In genomic region chr2:218444692-218445357, GRCh38 we compare ENCODE assay signal across 1 cellular context.
TF ChIP-seq lines count a peak whose summit lies in the region.

No MANE protein-coding gene starts in this region.

TF ChIP-seq in HepG2, 621 proteins besides CTCF, POLR2A, EP300 and RAD21 (continued from another document and continues in another):
- TF ChIP-seq NR2F1 (CRISPR knock-in tag; IDR thresholded peaks at IDR 0.05) (peak; percentile 67 to 70; a peak in 2 of 4 replicates), AGO2 (optimal IDR thresholded peaks at IDR 0.05; ENCODE audit: low read depth, low read length) (no peak), DNMT1 (CRISPR knock-in tag; IDR thresholded peaks at IDR 0.05) (no peak), ZSCAN30 (CRISPR knock-in tag; IDR thresholded peaks at IDR 0.05) (no peak), PAWR (CRISPR knock-in tag; IDR thresholded peaks at IDR 0.05; ENCODE audit: borderline replicate concordance) (no peak), SATB2 (CRISPR knock-in tag; IDR thresholded peaks at IDR 0.05) (no peak), TOPORS (CRISPR knock-in tag; IDR thresholded peaks at IDR 0.05) (peak; percentile 76; the same call in 1 of the 2 replicates), ZNF512B (CRISPR knock-in tag; IDR thresholded peaks at IDR 0.05; ENCODE audit: borderline replicate concordance) (no peak), KLF15 (CRISPR knock-in tag; IDR thresholded peaks at IDR 0.05; ENCODE audit: borderline replicate concordance) (no peak), TOE1 (CRISPR knock-in tag; IDR thresholded peaks at IDR 0.05) (peak; percentile 95; the same call in 1 of the 2 replicates), IKZF4 (CRISPR knock-in tag; IDR thresholded peaks at IDR 0.05; ENCODE audit: borderline replicate concordance, low read depth, not compliant biosample characterization) (peak; percentile 35), RARA (CRISPR knock-in tag; IDR thresholded peaks at IDR 0.05) (peak; percentile 99), TSC22D2 (CRISPR knock-in tag; IDR thresholded peaks at IDR 0.05; ENCODE audit: borderline replicate concordance) (no peak), ZNF557 (CRISPR knock-in tag; IDR thresholded peaks at IDR 0.05) (no peak), NPAS2 (CRISPR knock-in tag; IDR thresholded peaks at IDR 0.05; ENCODE audit: borderline replicate concordance) (no peak), MLLT10 (CRISPR knock-in tag; IDR thresholded peaks at IDR 0.05) (no peak), NFRKB (IDR thresholded peaks at IDR 0.05) (no peak), BHLHE40 (IDR thresholded peaks at IDR 0.05; ENCODE audit: low read length) (peak; percentile 37; the same call in 1 of the 2 replicates), ZNF251 (CRISPR knock-in tag; IDR thresholded peaks at IDR 0.05) (0 out of 2 replicates have a peak, but pooled peaks have one; percentile 17), MBD4 (IDR thresholded peaks at IDR 0.05; ENCODE audit: borderline replicate concordance, low read length) (no peak), HNRNPH1 (optimal IDR thresholded peaks at IDR 0.05; ENCODE audit: low read depth, low read length) (no peak), ZNF407 (CRISPR knock-in tag; IDR thresholded peaks at IDR 0.05; ENCODE audit: not compliant biosample characterization) (no peak), SAP130 (CRISPR knock-in tag; IDR thresholded peaks at IDR 0.05; ENCODE audit: low read depth) (peak; percentile 99), KMT2B (CRISPR knock-in tag; IDR thresholded peaks at IDR 0.05) (peak; percentile 75), ZNF432 (CRISPR knock-in tag; IDR thresholded peaks at IDR 0.05; ENCODE audit: borderline replicate concordance) (no peak), ZNF20 (CRISPR knock-in tag; IDR thresholded peaks at IDR 0.05) (0 out of 2 replicates have a peak, but pooled peaks have one; percentile 23), NR2C2 (CRISPR knock-in tag; IDR thresholded peaks at IDR 0.05; ENCODE audit: borderline replicate concordance) (peak; percentile 90), FOXK2 (IDR thresholded peaks at IDR 0.05) (peak; percentile 96)
- TF ChIP-seq, protein P1, sequence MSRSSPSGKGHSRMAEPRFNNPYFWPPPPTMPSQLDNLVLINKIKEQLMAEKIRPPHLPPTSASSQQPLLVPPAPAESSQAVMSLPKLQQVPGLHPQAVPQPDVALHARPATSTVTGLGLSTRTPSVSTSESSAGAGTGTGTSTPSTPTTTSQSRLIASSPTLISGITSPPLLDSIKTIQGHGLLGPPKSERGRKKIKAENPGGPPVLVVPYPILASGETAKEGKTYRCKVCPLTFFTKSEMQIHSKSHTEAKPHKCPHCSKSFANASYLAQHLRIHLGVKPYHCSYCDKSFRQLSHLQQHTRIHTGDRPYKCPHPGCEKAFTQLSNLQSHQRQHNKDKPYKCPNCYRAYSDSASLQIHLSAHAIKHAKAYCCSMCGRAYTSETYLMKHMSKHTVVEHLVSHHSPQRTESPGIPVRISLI (CRISPR knock-in tag; IDR thresholded peaks at IDR 0.05; ENCODE audit: borderline replicate concordance), result peak; percentile 76; the same call in 1 of the 2 replicates
- TF ChIP-seq, protein P2, sequence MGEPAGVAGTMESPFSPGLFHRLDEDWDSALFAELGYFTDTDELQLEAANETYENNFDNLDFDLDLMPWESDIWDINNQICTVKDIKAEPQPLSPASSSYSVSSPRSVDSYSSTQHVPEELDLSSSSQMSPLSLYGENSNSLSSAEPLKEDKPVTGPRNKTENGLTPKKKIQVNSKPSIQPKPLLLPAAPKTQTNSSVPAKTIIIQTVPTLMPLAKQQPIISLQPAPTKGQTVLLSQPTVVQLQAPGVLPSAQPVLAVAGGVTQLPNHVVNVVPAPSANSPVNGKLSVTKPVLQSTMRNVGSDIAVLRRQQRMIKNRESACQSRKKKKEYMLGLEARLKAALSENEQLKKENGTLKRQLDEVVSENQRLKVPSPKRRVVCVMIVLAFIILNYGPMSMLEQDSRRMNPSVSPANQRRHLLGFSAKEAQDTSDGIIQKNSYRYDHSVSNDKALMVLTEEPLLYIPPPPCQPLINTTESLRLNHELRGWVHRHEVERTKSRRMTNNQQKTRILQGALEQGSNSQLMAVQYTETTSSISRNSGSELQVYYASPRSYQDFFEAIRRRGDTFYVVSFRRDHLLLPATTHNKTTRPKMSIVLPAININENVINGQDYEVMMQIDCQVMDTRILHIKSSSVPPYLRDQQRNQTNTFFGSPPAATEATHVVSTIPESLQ (CRISPR knock-in tag; conservative IDR thresholded peaks at IDR 0.05), result no peak
- TF ChIP-seq, protein P3, sequence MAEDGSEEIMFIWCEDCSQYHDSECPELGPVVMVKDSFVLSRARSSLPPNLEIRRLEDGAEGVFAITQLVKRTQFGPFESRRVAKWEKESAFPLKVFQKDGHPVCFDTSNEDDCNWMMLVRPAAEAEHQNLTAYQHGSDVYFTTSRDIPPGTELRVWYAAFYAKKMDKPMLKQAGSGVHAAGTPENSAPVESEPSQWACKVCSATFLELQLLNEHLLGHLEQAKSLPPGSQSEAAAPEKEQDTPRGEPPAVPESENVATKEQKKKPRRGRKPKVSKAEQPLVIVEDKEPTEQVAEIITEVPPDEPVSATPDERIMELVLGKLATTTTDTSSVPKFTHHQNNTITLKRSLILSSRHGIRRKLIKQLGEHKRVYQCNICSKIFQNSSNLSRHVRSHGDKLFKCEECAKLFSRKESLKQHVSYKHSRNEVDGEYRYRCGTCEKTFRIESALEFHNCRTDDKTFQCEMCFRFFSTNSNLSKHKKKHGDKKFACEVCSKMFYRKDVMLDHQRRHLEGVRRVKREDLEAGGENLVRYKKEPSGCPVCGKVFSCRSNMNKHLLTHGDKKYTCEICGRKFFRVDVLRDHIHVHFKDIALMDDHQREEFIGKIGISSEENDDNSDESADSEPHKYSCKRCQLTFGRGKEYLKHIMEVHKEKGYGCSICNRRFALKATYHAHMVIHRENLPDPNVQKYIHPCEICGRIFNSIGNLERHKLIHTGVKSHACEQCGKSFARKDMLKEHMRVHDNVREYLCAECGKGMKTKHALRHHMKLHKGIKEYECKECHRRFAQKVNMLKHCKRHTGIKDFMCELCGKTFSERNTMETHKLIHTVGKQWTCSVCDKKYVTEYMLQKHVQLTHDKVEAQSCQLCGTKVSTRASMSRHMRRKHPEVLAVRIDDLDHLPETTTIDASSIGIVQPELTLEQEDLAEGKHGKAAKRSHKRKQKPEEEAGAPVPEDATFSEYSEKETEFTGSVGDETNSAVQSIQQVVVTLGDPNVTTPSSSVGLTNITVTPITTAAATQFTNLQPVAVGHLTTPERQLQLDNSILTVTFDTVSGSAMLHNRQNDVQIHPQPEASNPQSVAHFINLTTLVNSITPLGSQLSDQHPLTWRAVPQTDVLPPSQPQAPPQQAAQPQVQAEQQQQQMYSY (CRISPR knock-in tag; IDR thresholded peaks at IDR 0.05), result peak; percentile 4; the same call in 1 of the 2 replicates
- TF ChIP-seq, protein P4, sequence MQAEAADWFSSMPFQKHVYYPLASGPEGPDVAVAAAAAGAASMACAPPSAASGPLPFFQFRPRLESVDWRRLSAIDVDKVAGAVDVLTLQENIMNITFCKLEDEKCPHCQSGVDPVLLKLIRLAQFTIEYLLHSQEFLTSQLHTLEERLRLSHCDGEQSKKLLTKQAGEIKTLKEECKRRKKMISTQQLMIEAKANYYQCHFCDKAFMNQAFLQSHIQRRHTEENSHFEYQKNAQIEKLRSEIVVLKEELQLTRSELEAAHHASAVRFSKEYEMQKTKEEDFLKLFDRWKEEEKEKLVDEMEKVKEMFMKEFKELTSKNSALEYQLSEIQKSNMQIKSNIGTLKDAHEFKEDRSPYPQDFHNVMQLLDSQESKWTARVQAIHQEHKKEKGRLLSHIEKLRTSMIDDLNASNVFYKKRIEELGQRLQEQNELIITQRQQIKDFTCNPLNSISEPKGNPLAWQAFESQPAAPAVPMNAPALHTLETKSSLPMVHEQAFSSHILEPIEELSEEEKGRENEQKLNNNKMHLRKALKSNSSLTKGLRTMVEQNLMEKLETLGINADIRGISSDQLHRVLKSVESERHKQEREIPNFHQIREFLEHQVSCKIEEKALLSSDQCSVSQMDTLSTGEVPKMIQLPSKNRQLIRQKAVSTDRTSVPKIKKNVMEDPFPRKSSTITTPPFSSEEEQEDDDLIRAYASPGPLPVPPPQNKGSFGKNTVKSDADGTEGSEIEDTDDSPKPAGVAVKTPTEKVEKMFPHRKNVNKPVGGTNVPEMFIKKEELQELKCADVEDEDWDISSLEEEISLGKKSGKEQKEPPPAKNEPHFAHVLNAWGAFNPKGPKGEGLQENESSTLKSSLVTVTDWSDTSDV (CRISPR knock-in tag; IDR thresholded peaks at IDR 0.05), result no peak; the same call in 1 of the 2 replicates
- TF ChIP-seq, protein P5, sequence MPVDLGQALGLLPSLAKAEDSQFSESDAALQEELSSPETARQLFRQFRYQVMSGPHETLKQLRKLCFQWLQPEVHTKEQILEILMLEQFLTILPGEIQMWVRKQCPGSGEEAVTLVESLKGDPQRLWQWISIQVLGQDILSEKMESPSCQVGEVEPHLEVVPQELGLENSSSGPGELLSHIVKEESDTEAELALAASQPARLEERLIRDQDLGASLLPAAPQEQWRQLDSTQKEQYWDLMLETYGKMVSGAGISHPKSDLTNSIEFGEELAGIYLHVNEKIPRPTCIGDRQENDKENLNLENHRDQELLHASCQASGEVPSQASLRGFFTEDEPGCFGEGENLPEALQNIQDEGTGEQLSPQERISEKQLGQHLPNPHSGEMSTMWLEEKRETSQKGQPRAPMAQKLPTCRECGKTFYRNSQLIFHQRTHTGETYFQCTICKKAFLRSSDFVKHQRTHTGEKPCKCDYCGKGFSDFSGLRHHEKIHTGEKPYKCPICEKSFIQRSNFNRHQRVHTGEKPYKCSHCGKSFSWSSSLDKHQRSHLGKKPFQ (CRISPR knock-in tag; IDR thresholded peaks at IDR 0.05; ENCODE audit: insufficient replicate concordance), result peak; percentile 13
